In the genomic region with DNA sequence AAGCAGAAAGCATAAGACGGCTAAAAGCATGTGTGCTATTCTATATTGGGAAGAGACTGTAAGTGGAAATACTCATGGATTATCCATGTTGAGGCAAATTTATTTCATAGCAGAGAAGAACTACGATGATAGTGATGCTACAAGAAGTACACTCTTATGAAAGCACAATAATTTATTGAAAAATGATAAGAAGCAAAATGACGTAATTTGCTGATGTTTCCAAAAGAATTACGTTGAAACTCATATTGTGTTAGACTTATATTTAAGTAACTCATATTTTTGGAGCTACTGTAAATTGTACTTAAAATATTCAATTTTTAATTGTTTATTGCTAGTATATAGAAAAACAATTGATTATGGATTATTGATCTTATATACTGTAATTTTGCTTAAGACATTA, we compare ENCODE assay signal across 22 cellular contexts.
A peak's percentile ranks its signal among the peaks of the same experiment; 100 is the strongest.
DNase-seq lines count a peak whose midpoint lies in the region; ATAC-seq and TF ChIP-seq lines count a peak whose summit lies in the region.
"Had no signal": no experiment of that assay in that cellular context is flagged by ENCODE, and none has a peak within 500 bp of the region (broad histone marks: within the 10 kb centered on the region; RNA-seq: fewer than 3 reads in every experiment).

No MANE protein-coding gene starts in this region.

- H3K27ac ChIP-seq in HEK293 (ENCODE audit: extremely low read depth, low read depth, low read length) = no peak overlapping the region
- peak overlapping the region; percentile 65 for H3K27ac ChIP-seq in PC-3 (ENCODE audit: low read length)
- H3K27ac ChIP-seq in epithelial cell of prostate = peak overlapping the region; percentile 18
- H3K27ac ChIP-seq in SK-N-SH (ENCODE audit: low read depth in 2 of 2, low read length in 1 of 2) = no peak overlapping the region
- no peak overlapping the region for H3K27ac ChIP-seq in dorsolateral prefrontal cortex
- H3K27ac ChIP-seq: BLaER1 had no signal

- no TSS peak for BruUV-seq in PC-3 (replicated peaks; lab: Mats Ljungman, UMichigan)

- no peaks in the 10 kb centered on the region for H3K27me3 ChIP-seq in PC-3 (ENCODE audit: low read length)
- H3K27me3 ChIP-seq in SK-N-SH (ENCODE audit: insufficient read depth) = no peaks in the 10 kb centered on the region
- H3K27me3 ChIP-seq in dorsolateral prefrontal cortex = no peaks in the 10 kb centered on the region
- H3K27me3 ChIP-seq: BE2C, BLaER1 had no signal

- no peak for TF ChIP-seq RAD21 in SK-N-SH (IDR thresholded peaks at IDR 0.05; ENCODE audit: low read length)

- peak overlapping the region; percentile 3; the same call in 1 of the 2 replicates for H3K9ac ChIP-seq in PC-3 (ENCODE audit: low read length)
- no peak overlapping the region for H3K9ac ChIP-seq in SK-N-SH
- H3K9ac ChIP-seq: BLaER1 had no signal

- H4K20me1 ChIP-seq in PC-3 (ENCODE audit: low read length) = no peaks in the 10 kb centered on the region
- no peaks in the 10 kb centered on the region for H4K20me1 ChIP-seq in SK-N-SH (ENCODE audit: insufficient read depth)
- H4K20me1 ChIP-seq: BLaER1 had no signal

- CTCF ChIA-PET in HEK293 (lab: Yijun Ruan, JAX) (no interaction called here), PC-3 (lab: Charles Lee) (no interaction called here), SK-N-SH (lab: Yijun Ruan, JAX) (no interaction called here)

- WGBS in SK-N-SH (ENCODE audit: low lambda C conversion rate) = 64% methylated on average over 4 of the region's 4 CpGs

- H3K9me3 ChIP-seq in HEK293 (ENCODE audit: control insufficient read depth, insufficient read depth, low read depth, low read length) (no peaks in the 10 kb centered on the region), PC-3 (ENCODE audit: low read length) (no peaks in the 10 kb centered on the region), SK-N-SH (no peaks in the 10 kb centered on the region)
- H3K9me3 ChIP-seq: BE2C, BLaER1 had no signal

- H3K4me3 ChIP-seq in HEK293 (ENCODE audit: low read depth, low read length) = no peak overlapping the region
- no peak overlapping the region for H3K4me3 ChIP-seq in PC-3 (ENCODE audit: low read length)
- H3K4me3 ChIP-seq in SK-N-SH (ENCODE audit: low read depth in 2 of 2, low read length in 1 of 2) = no peak overlapping the region
- H3K4me3 ChIP-seq in dorsolateral prefrontal cortex = no peak overlapping the region
- H3K4me3 ChIP-seq: BLaER1, GM12878 had no signal

- ATAC-seq in PC-3 = no peak
- ATAC-seq: GM12878 had no signal

- H2AFZ ChIP-seq in PC-3 (ENCODE audit: low read length) (peak overlapping the region; percentile 6; the same call in 1 of the 2 replicates), SK-N-SH (ENCODE audit: low read depth) (no peak overlapping the region)

- H3F3A ChIP-seq in PC-3 (ENCODE audit: low read length, unreplicated experiment) (no peaks in the 10 kb centered on the region), SK-N-SH (replicated peaks; ENCODE audit: insufficient read depth) (no peaks in the 10 kb centered on the region)

- no peak for TF ChIP-seq EP300 in SK-N-SH (IDR thresholded peaks at IDR 0.05; ENCODE audit: borderline replicate concordance in 1 of 2, low read depth in 1 of 2, low read length in 1 of 2)

- H3K9me2 ChIP-seq in PC-3 (replicated peaks; ENCODE audit: low read length) (no peaks in the 10 kb centered on the region), SK-N-SH (no peaks in the 10 kb centered on the region)

- POLR2A ChIA-PET in HEK293 (lab: Yijun Ruan, JAX) = no interaction called here
- POLR2A ChIA-PET in PC-3 (lab: Charles Lee; ENCODE audit: unreplicated experiment) = interaction anchor here (0.7 kb wide), 1 partner anchor 78 kb away, joined by 6 read pairs; no protein-coding TSS in a partner anchor
- POLR2A ChIA-PET in SK-N-SH (lab: Yijun Ruan, JAX) = no interaction called here

- H3K79me2 ChIP-seq in PC-3 (ENCODE audit: low read length) (no peaks in the 10 kb centered on the region), SK-N-SH (ENCODE audit: insufficient read depth) (no peaks in the 10 kb centered on the region)

- H3K4me2 ChIP-seq in PC-3 (ENCODE audit: low read length) (peak overlapping the region; percentile 38), SK-N-SH (no peak overlapping the region)
- H3K4me2 ChIP-seq: BLaER1 had no signal

- intact Hi-C loops in PC-3 (cut with micrococcal nuclease) (loop anchor here (1.0 to 5.0 kb wide), 5 partner anchors 21 to 199 kb away; no protein-coding TSS in a partner anchor), dorsolateral prefrontal cortex (cut with DNase I) (no loop called here)

- DNase-seq in PC-3 (no peak), epithelial cell of prostate (ENCODE audit: low read depth, low spot score) (no peak), SK-N-SH (no peak), dorsolateral prefrontal cortex (no peak)
- DNase-seq: 8988T; ACHN; BE2C; C1 segment of cervical spinal cord; CD4-positive, alpha-beta memory T cell; CD4-positive, CD25-positive, alpha-beta regulatory T cell; CD8-positive, alpha-beta memory T cell; COR-L47; DMS 273 treated with DMSO at 0.1 percent for 48 hours; DMS153; DMS53; DMS79; DND-41; EL; GDM1 had no signal

- H3K4me1 ChIP-seq in HEK293 (ENCODE audit: control insufficient read depth, insufficient read depth, low read length) = no peaks in the 10 kb centered on the region
- H3K4me1 ChIP-seq in PC-3 (ENCODE audit: insufficient read depth, low read length) = peaks cover 29% of the 10 kb centered on the region
- H3K4me1 ChIP-seq in SK-N-SH (ENCODE audit: control insufficient read depth in 1 of 2, insufficient read depth in 2 of 2, low read depth in 1 of 2, low read length in 1 of 2) = no peaks in the 10 kb centered on the region
- H3K4me1 ChIP-seq: BE2C, BLaER1 had no signal

- TF ChIP-seq CTCF in HEK293 (tag by site-specific recombination; IDR thresholded peaks at IDR 0.05) (no peak), PC-3 (conservative IDR thresholded peaks at IDR 0.05; ENCODE audit: low read depth, low read length) (no peak), SK-N-SH (IDR thresholded peaks at IDR 0.05) (no peak), dorsolateral prefrontal cortex (IDR thresholded peaks at IDR 0.05 in 54 of 56, conservative IDR thresholded peaks at IDR 0.05 in 2 of 56; ENCODE audit: low read depth in 1 of 56, partially characterized antibody in 56 of 56) (no peak)

- H3K36me3 ChIP-seq in HEK293 (ENCODE audit: control insufficient read depth in 2 of 2, insufficient read depth in 1 of 2, low read length in 2 of 2) (no peaks in the 10 kb centered on the region), PC-3 (ENCODE audit: low read depth, low read length) (no peaks in the 10 kb centered on the region), SK-N-SH (replicated peaks in 1 of 2; ENCODE audit: control insufficient read depth in 1 of 2, insufficient read depth in 2 of 2, low read length in 1 of 2) (no peaks in the 10 kb centered on the region)
- H3K36me3 ChIP-seq: BE2C, BLaER1 had no signal

TF ChIP-seq in HEK293, 187 proteins besides CTCF, POLR2A, EP300 and RAD21:
- TF ChIP-seq, protein P1, sequence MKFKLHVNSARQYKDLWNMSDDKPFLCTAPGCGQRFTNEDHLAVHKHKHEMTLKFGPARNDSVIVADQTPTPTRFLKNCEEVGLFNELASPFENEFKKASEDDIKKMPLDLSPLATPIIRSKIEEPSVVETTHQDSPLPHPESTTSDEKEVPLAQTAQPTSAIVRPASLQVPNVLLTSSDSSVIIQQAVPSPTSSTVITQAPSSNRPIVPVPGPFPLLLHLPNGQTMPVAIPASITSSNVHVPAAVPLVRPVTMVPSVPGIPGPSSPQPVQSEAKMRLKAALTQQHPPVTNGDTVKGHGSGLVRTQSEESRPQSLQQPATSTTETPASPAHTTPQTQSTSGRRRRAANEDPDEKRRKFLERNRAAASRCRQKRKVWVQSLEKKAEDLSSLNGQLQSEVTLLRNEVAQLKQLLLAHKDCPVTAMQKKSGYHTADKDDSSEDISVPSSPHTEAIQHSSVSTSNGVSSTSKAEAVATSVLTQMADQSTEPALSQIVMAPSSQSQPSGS (tag by site-specific recombination; IDR thresholded peaks at IDR 0.05; ENCODE audit: low read depth) = peak; percentile 55
- TF ChIP-seq ZIC2 (tag by site-specific recombination; IDR thresholded peaks at IDR 0.05) = no peak

TF ChIP-seq in SK-N-SH, 30 proteins besides CTCF, POLR2A, EP300 and RAD21:
- TF ChIP-seq GATA2 (CRISPR knock-in tag; IDR thresholded peaks at IDR 0.05) (no peak), YY1 (IDR thresholded peaks at IDR 0.05; ENCODE audit: low read depth) (no peak), RFX5 (IDR thresholded peaks at IDR 0.05; ENCODE audit: low read length) (no peak), RCOR1 (IDR thresholded peaks at IDR 0.05; ENCODE audit: low read length) (no peak), POLR2AphosphoS5 (IDR thresholded peaks at IDR 0.05; ENCODE audit: low read depth, low read length) (no peak), EZH2phosphoT487 (IDR thresholded peaks at IDR 0.05; ENCODE audit: borderline replicate concordance, low read depth) (no peak)
- TF ChIP-seq, protein P2, sequence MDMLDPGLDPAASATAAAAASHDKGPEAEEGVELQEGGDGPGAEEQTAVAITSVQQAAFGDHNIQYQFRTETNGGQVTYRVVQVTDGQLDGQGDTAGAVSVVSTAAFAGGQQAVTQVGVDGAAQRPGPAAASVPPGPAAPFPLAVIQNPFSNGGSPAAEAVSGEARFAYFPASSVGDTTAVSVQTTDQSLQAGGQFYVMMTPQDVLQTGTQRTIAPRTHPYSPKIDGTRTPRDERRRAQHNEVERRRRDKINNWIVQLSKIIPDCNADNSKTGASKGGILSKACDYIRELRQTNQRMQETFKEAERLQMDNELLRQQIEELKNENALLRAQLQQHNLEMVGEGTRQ (IDR thresholded peaks at IDR 0.05; ENCODE audit: borderline replicate concordance, low read depth, low read length) = no peak
TF ChIP-seq in SK-N-SH: peak in this region for 0.

Comparison
In these comparisons a context has a peak if more than half of its experiments do, and no peak if none do; other contexts are left out.
1. H3K27ac ChIP-seq: peak in PC-3 (single experiment) and epithelial cell of prostate (single experiment); none in HEK293 (single experiment), SK-N-SH (0 of 2) and dorsolateral prefrontal cortex (0 of 59).